ENCODE assay signal across 1 cellular context in genomic region chr2:9364791-9365497, GRCh38.
TF ChIP-seq lines count a peak whose summit lies in the region.

No MANE protein-coding gene starts in this region.

TF ChIP-seq in HepG2, 621 proteins besides CTCF, POLR2A, EP300 and RAD21 (continued from another document):
- TF ChIP-seq, protein P1, sequence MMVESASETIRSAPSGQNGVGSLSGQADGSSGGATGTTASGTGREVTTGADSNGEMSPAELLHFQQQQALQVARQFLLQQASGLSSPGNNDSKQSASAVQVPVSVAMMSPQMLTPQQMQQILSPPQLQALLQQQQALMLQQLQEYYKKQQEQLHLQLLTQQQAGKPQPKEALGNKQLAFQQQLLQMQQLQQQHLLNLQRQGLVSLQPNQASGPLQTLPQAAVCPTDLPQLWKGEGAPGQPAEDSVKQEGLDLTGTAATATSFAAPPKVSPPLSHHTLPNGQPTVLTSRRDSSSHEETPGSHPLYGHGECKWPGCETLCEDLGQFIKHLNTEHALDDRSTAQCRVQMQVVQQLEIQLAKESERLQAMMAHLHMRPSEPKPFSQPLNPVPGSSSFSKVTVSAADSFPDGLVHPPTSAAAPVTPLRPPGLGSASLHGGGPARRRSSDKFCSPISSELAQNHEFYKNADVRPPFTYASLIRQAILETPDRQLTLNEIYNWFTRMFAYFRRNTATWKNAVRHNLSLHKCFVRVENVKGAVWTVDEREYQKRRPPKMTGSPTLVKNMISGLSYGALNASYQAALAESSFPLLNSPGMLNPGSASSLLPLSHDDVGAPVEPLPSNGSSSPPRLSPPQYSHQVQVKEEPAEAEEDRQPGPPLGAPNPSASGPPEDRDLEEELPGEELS (CRISPR knock-in tag; IDR thresholded peaks at IDR 0.05): peak; percentile 61; the same call in 1 of the 2 replicates
- peak; percentile 93 for TF ChIP-seq SP5 (CRISPR knock-in tag; IDR thresholded peaks at IDR 0.05; ENCODE audit: borderline replicate concordance, low read depth)
- TF ChIP-seq PHF21A (CRISPR knock-in tag; IDR thresholded peaks at IDR 0.05): peak; percentile 52; the same call in 1 of the 2 replicates
- peak; percentile 50 for TF ChIP-seq TEAD3 (CRISPR knock-in tag; optimal IDR thresholded peaks at IDR 0.05; ENCODE audit: borderline replicate concordance)
- TF ChIP-seq ZNF136 (CRISPR knock-in tag; IDR thresholded peaks at IDR 0.05; ENCODE audit: low read depth): 0 out of 2 replicates have a peak, but pooled peaks have one; percentile 69
- TF ChIP-seq, protein P2, sequence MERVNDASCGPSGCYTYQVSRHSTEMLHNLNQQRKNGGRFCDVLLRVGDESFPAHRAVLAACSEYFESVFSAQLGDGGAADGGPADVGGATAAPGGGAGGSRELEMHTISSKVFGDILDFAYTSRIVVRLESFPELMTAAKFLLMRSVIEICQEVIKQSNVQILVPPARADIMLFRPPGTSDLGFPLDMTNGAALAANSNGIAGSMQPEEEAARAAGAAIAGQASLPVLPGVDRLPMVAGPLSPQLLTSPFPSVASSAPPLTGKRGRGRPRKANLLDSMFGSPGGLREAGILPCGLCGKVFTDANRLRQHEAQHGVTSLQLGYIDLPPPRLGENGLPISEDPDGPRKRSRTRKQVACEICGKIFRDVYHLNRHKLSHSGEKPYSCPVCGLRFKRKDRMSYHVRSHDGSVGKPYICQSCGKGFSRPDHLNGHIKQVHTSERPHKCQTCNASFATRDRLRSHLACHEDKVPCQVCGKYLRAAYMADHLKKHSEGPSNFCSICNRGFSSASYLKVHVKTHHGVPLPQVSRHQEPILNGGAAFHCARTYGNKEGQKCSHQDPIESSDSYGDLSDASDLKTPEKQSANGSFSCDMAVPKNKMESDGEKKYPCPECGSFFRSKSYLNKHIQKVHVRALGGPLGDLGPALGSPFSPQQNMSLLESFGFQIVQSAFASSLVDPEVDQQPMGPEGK (CRISPR knock-in tag; IDR thresholded peaks at IDR 0.05): peak; percentile 43; the same call in 1 of the 2 replicates
- 0 out of 2 replicates have a peak, but pooled peaks have one; percentile 74 for TF ChIP-seq REPIN1 (CRISPR knock-in tag; IDR thresholded peaks at IDR 0.05; ENCODE audit: borderline replicate concordance, low read depth)
- peak; percentile 70; the same call in 1 of the 2 replicates for TF ChIP-seq SOX5 (CRISPR knock-in tag; IDR thresholded peaks at IDR 0.05; ENCODE audit: borderline replicate concordance)
- TF ChIP-seq ZNF878 (CRISPR knock-in tag; IDR thresholded peaks at IDR 0.05): no peak
- TF ChIP-seq NR2F6 (IDR thresholded peaks at IDR 0.05): peak; percentile 68
- TF ChIP-seq NR2F6 (CRISPR knock-in tag; IDR thresholded peaks at IDR 0.05): peak; percentile 43; the same call in 1 of the 2 replicates
- TF ChIP-seq BCL6 (CRISPR knock-in tag; IDR thresholded peaks at IDR 0.05): peak; percentile 51; the same call in 1 of the 2 replicates
- peak; percentile 50; the same call in 1 of the 2 replicates for TF ChIP-seq ZSCAN31 (CRISPR knock-in tag; IDR thresholded peaks at IDR 0.05; ENCODE audit: low read depth)
- TF ChIP-seq ARID4A (CRISPR knock-in tag; IDR thresholded peaks at IDR 0.05; ENCODE audit: borderline replicate concordance): peak; percentile 39; the same call in 1 of the 2 replicates
- TF ChIP-seq ZNF292 (CRISPR knock-in tag; IDR thresholded peaks at IDR 0.05; ENCODE audit: borderline replicate concordance, low read depth): peak; percentile 58; the same call in 1 of the 2 replicates
- TF ChIP-seq GFI1 (CRISPR knock-in tag; IDR thresholded peaks at IDR 0.05; ENCODE audit: borderline replicate concordance): no peak
- peak; percentile 65; the same call in 1 of the 2 replicates for TF ChIP-seq TBX2 (CRISPR knock-in tag; IDR thresholded peaks at IDR 0.05; ENCODE audit: borderline replicate concordance)
- TF ChIP-seq KLF11 (CRISPR knock-in tag; IDR thresholded peaks at IDR 0.05): no peak
- peak; percentile 62 for TF ChIP-seq MEF2D (CRISPR knock-in tag; IDR thresholded peaks at IDR 0.05)
- TF ChIP-seq GABPA (IDR thresholded peaks at IDR 0.05; ENCODE audit: low read depth, low read length): no peak
- 0 out of 2 replicates have a peak, but pooled peaks have one; percentile 13 for TF ChIP-seq GABPA (CRISPR knock-in tag; IDR thresholded peaks at IDR 0.05; ENCODE audit: low read depth)
- TF ChIP-seq HOXA7 (CRISPR knock-in tag; IDR thresholded peaks at IDR 0.05): no peak
- TF ChIP-seq ZNF512B (CRISPR knock-in tag; IDR thresholded peaks at IDR 0.05; ENCODE audit: borderline replicate concordance): peak; percentile 65; the same call in 1 of the 2 replicates
- peak; percentile 53; the same call in 1 of the 2 replicates for TF ChIP-seq KDM3A (CRISPR knock-in tag; IDR thresholded peaks at IDR 0.05; ENCODE audit: low read depth)
- peak; percentile 10; the same call in 1 of the 2 replicates for TF ChIP-seq SAP130 (CRISPR knock-in tag; IDR thresholded peaks at IDR 0.05; ENCODE audit: low read depth)
- peak; percentile 42; the same call in 1 of the 2 replicates for TF ChIP-seq HOXA3 (CRISPR knock-in tag; IDR thresholded peaks at IDR 0.05)
- TF ChIP-seq KDM6A (CRISPR knock-in tag; IDR thresholded peaks at IDR 0.05; ENCODE audit: low read depth): peak; percentile 71; the same call in 1 of the 2 replicates
- TF ChIP-seq RARA (CRISPR knock-in tag; IDR thresholded peaks at IDR 0.05): peak; percentile 51
- 0 out of 2 replicates have a peak, but pooled peaks have one; percentile 32 for TF ChIP-seq NCOR1 (IDR thresholded peaks at IDR 0.05; ENCODE audit: borderline replicate concordance, low read length)
- 0 out of 2 replicates have a peak, but pooled peaks have one; percentile 38 for TF ChIP-seq RXRB (CRISPR knock-in tag; IDR thresholded peaks at IDR 0.05; ENCODE audit: borderline replicate concordance)
- TF ChIP-seq ZNF788 (CRISPR knock-in tag; IDR thresholded peaks at IDR 0.05; ENCODE audit: borderline replicate concordance): peak; percentile 60; the same call in 1 of the 2 replicates
- TF ChIP-seq, protein P3, sequence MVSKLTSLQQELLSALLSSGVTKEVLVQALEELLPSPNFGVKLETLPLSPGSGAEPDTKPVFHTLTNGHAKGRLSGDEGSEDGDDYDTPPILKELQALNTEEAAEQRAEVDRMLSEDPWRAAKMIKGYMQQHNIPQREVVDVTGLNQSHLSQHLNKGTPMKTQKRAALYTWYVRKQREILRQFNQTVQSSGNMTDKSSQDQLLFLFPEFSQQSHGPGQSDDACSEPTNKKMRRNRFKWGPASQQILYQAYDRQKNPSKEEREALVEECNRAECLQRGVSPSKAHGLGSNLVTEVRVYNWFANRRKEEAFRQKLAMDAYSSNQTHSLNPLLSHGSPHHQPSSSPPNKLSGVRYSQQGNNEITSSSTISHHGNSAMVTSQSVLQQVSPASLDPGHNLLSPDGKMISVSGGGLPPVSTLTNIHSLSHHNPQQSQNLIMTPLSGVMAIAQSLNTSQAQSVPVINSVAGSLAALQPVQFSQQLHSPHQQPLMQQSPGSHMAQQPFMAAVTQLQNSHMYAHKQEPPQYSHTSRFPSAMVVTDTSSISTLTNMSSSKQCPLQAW (CRISPR knock-in tag; IDR thresholded peaks at IDR 0.05): 0 out of 2 replicates have a peak, but pooled peaks have one; percentile 51
- TF ChIP-seq ZFP91 (CRISPR knock-in tag; IDR thresholded peaks at IDR 0.05; ENCODE audit: borderline replicate concordance): 0 out of 2 replicates have a peak, but pooled peaks have one; percentile 32
- 0 out of 2 replicates have a peak, but pooled peaks have one; percentile 51 for TF ChIP-seq ZMYM4 (CRISPR knock-in tag; IDR thresholded peaks at IDR 0.05)
- peak; percentile 90 for TF ChIP-seq ESRRA (CRISPR knock-in tag; IDR thresholded peaks at IDR 0.05; ENCODE audit: low read depth)
- no peak for TF ChIP-seq THAP7 (CRISPR knock-in tag; IDR thresholded peaks at IDR 0.05)
- 0 out of 2 replicates have a peak, but pooled peaks have one; percentile 34 for TF ChIP-seq ZSCAN25 (CRISPR knock-in tag; IDR thresholded peaks at IDR 0.05)
- no peak for TF ChIP-seq TERF1 (CRISPR knock-in tag; IDR thresholded peaks at IDR 0.05)
- TF ChIP-seq, protein P4, sequence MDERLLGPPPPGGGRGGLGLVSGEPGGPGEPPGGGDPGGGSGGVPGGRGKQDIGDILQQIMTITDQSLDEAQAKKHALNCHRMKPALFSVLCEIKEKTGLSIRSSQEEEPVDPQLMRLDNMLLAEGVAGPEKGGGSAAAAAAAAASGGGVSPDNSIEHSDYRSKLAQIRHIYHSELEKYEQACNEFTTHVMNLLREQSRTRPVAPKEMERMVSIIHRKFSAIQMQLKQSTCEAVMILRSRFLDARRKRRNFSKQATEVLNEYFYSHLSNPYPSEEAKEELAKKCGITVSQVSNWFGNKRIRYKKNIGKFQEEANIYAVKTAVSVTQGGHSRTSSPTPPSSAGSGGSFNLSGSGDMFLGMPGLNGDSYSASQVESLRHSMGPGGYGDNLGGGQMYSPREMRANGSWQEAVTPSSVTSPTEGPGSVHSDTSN (CRISPR knock-in tag; IDR thresholded peaks at IDR 0.05): no peak
- TF ChIP-seq SKI (IDR thresholded peaks at IDR 0.05; ENCODE audit: partially characterized antibody): peak; percentile 29
- peak; percentile 78 for TF ChIP-seq SALL1 (CRISPR knock-in tag; IDR thresholded peaks at IDR 0.05)
